In the genomic region with DNA sequence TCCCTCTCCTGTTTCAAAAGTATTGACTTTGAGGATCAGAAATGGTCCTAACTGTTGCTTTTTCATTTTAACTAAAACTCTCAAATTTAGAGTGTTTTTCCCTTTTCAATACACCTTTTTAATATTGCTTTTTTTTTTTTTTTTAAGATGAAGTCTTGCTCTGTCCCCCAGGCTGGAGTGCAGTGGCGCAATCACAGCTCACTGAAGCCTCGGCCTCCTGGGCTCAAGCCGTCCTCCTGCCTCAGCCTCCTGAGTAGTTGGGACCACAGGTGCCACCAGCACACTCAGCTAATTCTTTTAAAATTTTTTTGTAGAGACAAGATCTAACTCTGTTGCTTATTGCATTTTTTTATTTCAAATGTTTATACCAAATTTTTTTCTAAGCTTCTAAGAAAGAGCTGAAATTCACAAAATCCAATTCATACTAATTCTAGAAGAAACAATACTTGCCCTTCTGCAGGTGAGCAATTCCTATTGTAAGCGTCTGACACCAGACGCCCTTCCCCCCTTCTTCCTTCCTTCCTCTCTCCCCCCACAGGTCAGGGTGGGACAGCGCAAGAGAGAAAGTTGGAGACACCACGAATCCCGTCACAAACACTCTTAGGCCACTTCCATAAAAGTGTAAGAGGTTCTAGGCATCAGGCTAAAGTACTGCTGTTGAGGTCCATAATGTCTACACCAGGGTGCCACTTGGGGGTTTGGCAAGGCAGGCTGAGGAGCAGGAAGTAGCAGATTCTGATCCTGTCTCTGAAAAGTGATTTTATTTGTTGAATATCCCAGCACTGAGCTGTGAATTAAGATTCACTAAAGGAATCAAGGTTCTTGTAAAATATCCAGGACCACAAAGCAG, we compare ENCODE assay signal across 22 cellular contexts. TPM values are rescaled to one million over a fixed set of nuclear protein-coding genes. Genes with fewer than 3 reads are reported as not detected.
A peak's percentile ranks its signal among the peaks of the same experiment; 100 is the strongest.
DNase-seq lines count a peak whose midpoint lies in the region; ATAC-seq and TF ChIP-seq lines count a peak whose summit lies in the region.
"Had no signal": no experiment of that assay in that cellular context is flagged by ENCODE, and none has a peak within 500 bp of the region (broad histone marks: within the 10 kb centered on the region; RNA-seq: fewer than 3 reads in every experiment).

No MANE protein-coding gene starts in this region.

- POLR2A ChIA-PET in CD8-positive, alpha-beta T cell (lab: Charles Lee), result no interaction called here
- POLR2A ChIA-PET in WTC11 (lab: Charles Lee), result interaction anchor here (0.7 kb wide), 2 partner anchors 60 to 484 kb away, joined by 3 to 5 read pairs; no protein-coding TSS in a partner anchor

- intact Hi-C loops in CD8-positive, alpha-beta T cell (cut with DNase I, micrococcal nuclease), result loop anchor here in 1 of 2 experiments (1.0 kb wide), 1 partner anchor 14 kb away; no protein-coding TSS in a partner anchor

- no peak overlapping the region for H3K4me3 ChIP-seq in CD8-positive, alpha-beta T cell (ENCODE audit: low read depth, low read length)
- H3K4me3 ChIP-seq in neutrophil (ENCODE audit: low read depth in 1 of 2, low read length in 1 of 2), result peak overlapping the region; percentile 12 to 24
- H3K4me3 ChIP-seq: body of pancreas, colonic mucosa, hepatocyte, tibial nerve had no signal

- H3K36me3 ChIP-seq in CD8-positive, alpha-beta T cell (ENCODE audit: insufficient read depth, low read length), result no peaks in the 10 kb centered on the region
- H3K36me3 ChIP-seq in neutrophil, result no peaks in the 10 kb centered on the region
- H3K36me3 ChIP-seq: colonic mucosa had no signal

- no peaks in the 10 kb centered on the region for H3K9me3 ChIP-seq in CD8-positive, alpha-beta T cell (ENCODE audit: low read length)
- no peaks in the 10 kb centered on the region for H3K9me3 ChIP-seq in neutrophil
- H3K9me3 ChIP-seq: body of pancreas, colonic mucosa, tibial nerve had no signal

- no peak for ATAC-seq in CD8-positive, alpha-beta T cell
- ATAC-seq in WTC11, result peak; percentile 50; the same call in 1 of the 2 replicates
- ATAC-seq in HG03439 (IDR thresholded peaks at IDR 0.05; ENCODE audit: unreplicated experiment), result no peak
- ATAC-seq in GM19324 (IDR thresholded peaks at IDR 0.05; ENCODE audit: low FRiP score, unreplicated experiment), result no peak
- ATAC-seq: body of pancreas; stimulated activated memory B cell treated with anti-CD40 and anti-IgM and Interleukin-4, amounts not matched to agents 10 μg/mL and 1 μg/mL and 100 μg/mL, for 72 hours had no signal

- H3K4me1 ChIP-seq in CD8-positive, alpha-beta T cell (ENCODE audit: insufficient read depth, low read length), result peaks cover 40% of the 10 kb centered on the region
- peaks cover 12 to 16% of the 10 kb centered on the region in 2 experiments for H3K4me1 ChIP-seq in neutrophil (ENCODE audit: control insufficient read depth in 1 of 2, insufficient read depth in 1 of 2, low read depth in 1 of 2, low read length in 1 of 2)

- DNase-seq in activated T-cell treated with anti-CD3 and anti-CD28 coated beads, Interleukin-2, amount 50 U/mL, for 24 hours, result no peak
- DNase-seq in activated T-cell treated with anti-CD3 and anti-CD28 coated beads for 4 hours, result no peak
- no peak for DNase-seq in CD8-positive, alpha-beta T cell
- DNase-seq in WTC11 (ENCODE audit: low spot score), result no peak
- DNase-seq in LoVo (ENCODE audit: low spot score), result no peak
- DNase-seq: activated B cell treated with CpG ODN at 0.5 μM for 24 hours, body of pancreas, colonic mucosa, EL, islet precursor cell, mesenchymal stem cell, NCI-H1105 treated with DMSO at 0.1 percent for 48 hours, NCI-H526, retina, SHP77 treated with DMSO at 0.1 percent for 48 hours, T-helper 2 cell had no signal

- H3K27ac ChIP-seq in CD8-positive, alpha-beta T cell (ENCODE audit: low read depth, low read length), result no peak overlapping the region
- H3K27ac ChIP-seq in neutrophil, result peak overlapping the region; percentile 69
- H3K27ac ChIP-seq: colonic mucosa, hepatocyte, tibial nerve had no signal

- H3K27me3 ChIP-seq in CD8-positive, alpha-beta T cell (ENCODE audit: insufficient read depth, low read length), result no peaks in the 10 kb centered on the region
- peaks cover 18% of the 10 kb centered on the region for H3K27me3 ChIP-seq in neutrophil
- H3K27me3 ChIP-seq: body of pancreas, colonic mucosa, hepatocyte, tibial nerve had no signal

- no peak overlapping the region for H3K4me3 Mint-ChIP-seq in activated T-cell treated with anti-CD3 and anti-CD28 coated beads, Interleukin-2, amount 50 U/mL, for 24 hours
- peak overlapping the region; percentile 38 for H3K4me3 Mint-ChIP-seq in CD8-positive, alpha-beta T cell
- no peak overlapping the region for H3K4me3 Mint-ChIP-seq in WTC11
- H3K4me3 Mint-ChIP-seq: activated B cell treated with CpG ODN at 0.5 μM for 24 hours; stimulated activated memory B cell treated with anti-CD40 and anti-IgM and Interleukin-4, amounts not matched to agents 10 μg/mL and 1 μg/mL and 100 μg/mL, for 72 hours had no signal

- CTCF ChIA-PET in CD8-positive, alpha-beta T cell (lab: Charles Lee), result interaction anchor here (1.3 to 3.2 kb wide), 2 partner anchors 13 to 328 kb away, joined by 4 to 15 read pairs; partner anchors contain the start of gene DLL1
- CTCF ChIA-PET in WTC11 (lab: Charles Lee), result interaction anchor here (1.1 kb wide), 1 partner anchor 446 kb away, joined by 3 read pairs; no protein-coding TSS in a partner anchor

- H3K27ac Mint-ChIP-seq in activated T-cell treated with anti-CD3 and anti-CD28 coated beads, Interleukin-2, amount 50 U/mL, for 24 hours, result peak overlapping the region; percentile 18
- peak overlapping the region; percentile 86 for H3K27ac Mint-ChIP-seq in CD8-positive, alpha-beta T cell
- no peak overlapping the region for H3K27ac Mint-ChIP-seq in WTC11
- H3K27ac Mint-ChIP-seq: activated B cell treated with CpG ODN at 0.5 μM for 24 hours; stimulated activated memory B cell treated with anti-CD40 and anti-IgM and Interleukin-4, amounts not matched to agents 10 μg/mL and 1 μg/mL and 100 μg/mL, for 72 hours had no signal

- H3K4me1 Mint-ChIP-seq in activated T-cell treated with anti-CD3 and anti-CD28 coated beads, Interleukin-2, amount 50 U/mL, for 24 hours (ENCODE audit: low read depth), result peaks cover 34% of the 10 kb centered on the region
- H3K4me1 Mint-ChIP-seq in CD8-positive, alpha-beta T cell (ENCODE audit: low read depth), result peaks cover 41% of the 10 kb centered on the region
- peaks cover 25% of the 10 kb centered on the region for H3K4me1 Mint-ChIP-seq in WTC11

- no peaks in the 10 kb centered on the region for H3K36me3 Mint-ChIP-seq in activated T-cell treated with anti-CD3 and anti-CD28 coated beads, Interleukin-2, amount 50 U/mL, for 24 hours (ENCODE audit: low read depth)
- H3K36me3 Mint-ChIP-seq in CD8-positive, alpha-beta T cell, result peaks cover 20% of the 10 kb centered on the region
- no peaks in the 10 kb centered on the region for H3K36me3 Mint-ChIP-seq in WTC11
- H3K36me3 Mint-ChIP-seq: stimulated activated memory B cell treated with anti-CD40 and anti-IgM and Interleukin-4, amounts not matched to agents 10 μg/mL and 1 μg/mL and 100 μg/mL, for 72 hours had no signal

- H3K9me3 Mint-ChIP-seq in activated T-cell treated with anti-CD3 and anti-CD28 coated beads, Interleukin-2, amount 50 U/mL, for 24 hours, result no peaks in the 10 kb centered on the region
- H3K9me3 Mint-ChIP-seq in CD8-positive, alpha-beta T cell, result no peaks in the 10 kb centered on the region
- H3K9me3 Mint-ChIP-seq in WTC11, result no peaks in the 10 kb centered on the region
- H3K9me3 Mint-ChIP-seq: activated B cell treated with CpG ODN at 0.5 μM for 24 hours; stimulated activated memory B cell treated with anti-CD40 and anti-IgM and Interleukin-4, amounts not matched to agents 10 μg/mL and 1 μg/mL and 100 μg/mL, for 72 hours had no signal

- no peak for TF ChIP-seq CTCF in CD8-positive, alpha-beta T cell (IDR thresholded peaks at IDR 0.05)
- no peak for TF ChIP-seq CTCF in WTC11 (IDR thresholded peaks at IDR 0.05)
- no peak for TF ChIP-seq CTCF in neutrophil (IDR thresholded peaks at IDR 0.05)

- peaks cover 5% of the 10 kb centered on the region for H3K27me3 Mint-ChIP-seq in activated T-cell treated with anti-CD3 and anti-CD28 coated beads, Interleukin-2, amount 50 U/mL, for 24 hours
- no peaks in the 10 kb centered on the region for H3K27me3 Mint-ChIP-seq in CD8-positive, alpha-beta T cell (ENCODE audit: low read depth)
- H3K27me3 Mint-ChIP-seq in WTC11 (ENCODE audit: low read depth), result peaks cover 48% of the 10 kb centered on the region
- H3K27me3 Mint-ChIP-seq: activated B cell treated with CpG ODN at 0.5 μM for 24 hours had no signal

TF ChIP-seq in WTC11, 78 proteins besides CTCF, POLR2A, EP300 and RAD21:
- TF ChIP-seq, protein P1, sequence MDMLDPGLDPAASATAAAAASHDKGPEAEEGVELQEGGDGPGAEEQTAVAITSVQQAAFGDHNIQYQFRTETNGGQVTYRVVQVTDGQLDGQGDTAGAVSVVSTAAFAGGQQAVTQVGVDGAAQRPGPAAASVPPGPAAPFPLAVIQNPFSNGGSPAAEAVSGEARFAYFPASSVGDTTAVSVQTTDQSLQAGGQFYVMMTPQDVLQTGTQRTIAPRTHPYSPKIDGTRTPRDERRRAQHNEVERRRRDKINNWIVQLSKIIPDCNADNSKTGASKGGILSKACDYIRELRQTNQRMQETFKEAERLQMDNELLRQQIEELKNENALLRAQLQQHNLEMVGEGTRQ (CRISPR knock-in tag; IDR thresholded peaks at IDR 0.05), result no peak

RNA-seq across cellular contexts. Expression of gene DLL1, which starts 12.8 kb away (rescaled TPM):
- total RNA-seq in CD8-positive, alpha-beta T cell, result 10 to 100 TPM; 17.8 to 19.9 TPM
- 20.6 to 25.3 TPM (median 20.7 TPM) in 3 replicates for total RNA-seq in WTC11 (2021)

RNA-seq across cellular contexts. Expression of gene FAM120B, which starts 28.4 kb away (rescaled TPM):
- total RNA-seq in CD8-positive, alpha-beta T cell, result 10 to 100 TPM; 24.0 to 25.3 TPM
- 15.2 to 16.8 TPM (median 15.2 TPM) in 3 replicates for total RNA-seq in WTC11 (2021)
